17 cellular contexts compared by ENCODE assay signal in the genomic region with DNA sequence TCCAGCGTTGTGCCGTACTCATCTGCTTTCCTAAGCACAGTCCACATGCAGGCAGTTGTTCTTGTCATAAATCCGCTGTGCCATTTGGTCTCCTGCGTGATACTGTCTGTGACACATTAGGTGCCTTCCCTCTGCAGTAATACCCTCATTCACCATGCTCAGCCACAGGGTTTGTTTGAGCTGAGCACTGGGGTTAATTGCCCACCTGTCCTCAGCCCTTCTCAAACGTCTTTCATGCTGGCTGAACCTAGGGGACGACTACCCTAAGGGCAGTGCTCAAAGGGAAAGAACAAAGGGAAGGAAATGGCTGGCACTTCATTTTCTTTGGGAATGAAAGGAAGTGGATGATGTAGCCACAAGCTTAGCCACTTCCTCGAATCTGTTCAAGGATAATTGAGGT.
DNase-seq lines count a peak whose midpoint lies in the region; ATAC-seq lines count a peak whose summit lies in the region.
"Had no signal": no experiment of that assay in that cellular context is flagged by ENCODE, and none has a peak within 500 bp of the region (broad histone marks: within the 10 kb centered on the region; RNA-seq: fewer than 3 reads in every experiment).

No MANE protein-coding gene starts in this region.

- H3K79me2 ChIP-seq in mesendoderm (ENCODE audit: control insufficient read depth, insufficient read depth, low read length), result no peaks in the 10 kb centered on the region

- no peak overlapping the region for H3K4ac ChIP-seq in mesendoderm (ENCODE audit: low read depth, low read length)

- H3K27ac ChIP-seq in mesendoderm (ENCODE audit: low read depth, low read length), result no peak overlapping the region
- H3K27ac ChIP-seq: RWPE1 had no signal

- H2BK15ac ChIP-seq in mesendoderm (replicated peaks; ENCODE audit: low read depth), result no peak overlapping the region

- H3K79me1 ChIP-seq in mesendoderm (ENCODE audit: low read length), result no peaks in the 10 kb centered on the region

- H3K4me3 ChIP-seq in mesendoderm (ENCODE audit: low read length), result no peak overlapping the region

- no CpG with 5 or more reads among the region's 7 CpGs for WGBS in mesendoderm (ENCODE audit: extremely low coverage, insufficient coverage, low lambda C conversion rate)

- peak; percentile 10 for DNase-seq in DMS79 treated with DMSO at 0.1 percent for 48 hours (lab: John Stamatoyannopoulos, UW)
- DNase-seq in NCI-H146 treated with DMSO at 0.1 percent for 48 hours (lab: John Stamatoyannopoulos, UW; ENCODE audit: unreplicated experiment), result peak; percentile 98
- DNase-seq in RPMI8226, result peak; percentile 34
- peak; percentile 57 for DNase-seq in mesendoderm
- no peak for DNase-seq in activated CD4-positive, CD25-positive, alpha-beta regulatory T cell treated with anti-CD3 and anti-CD28 coated beads, Interleukin-2, amount 50 U/mL, for 72 hours
- DNase-seq in ureter (ENCODE audit: low spot score), result no peak
- DNase-seq: activated CD8-positive, alpha-beta memory T cell treated with anti-CD3 and anti-CD28 coated beads, Interleukin-2, amount 10 ng/mL, durations not matched to agents 7 days and 5 days; activated naive CD4-positive, alpha-beta T cell treated with anti-CD3 and anti-CD28 coated beads, Interleukin-2, amount 50 U/mL, for 16 hours; caudate nucleus; HFFc6; hypothalamus; stimulated activated CD4-positive, alpha-beta T cell treated with anti-CD3 and anti-CD28 coated beads, Interleukin-4, amount 100 ng/mL, for 24 hours; stimulated activated naive CD4-positive, alpha-beta T cell; T1000 had no signal

- no peak overlapping the region for H4K5ac ChIP-seq in mesendoderm (ENCODE audit: low read length)

- H3K4me1 ChIP-seq in mesendoderm (ENCODE audit: control insufficient read depth, low read depth, low read length), result no peaks in the 10 kb centered on the region

- ATAC-seq in HG03159 (IDR thresholded peaks at IDR 0.05; ENCODE audit: unreplicated experiment) (no peak), HG02970 (IDR thresholded peaks at IDR 0.05; ENCODE audit: low FRiP score, unreplicated experiment) (no peak)
- ATAC-seq: activated CD8-positive, alpha-beta memory T cell treated with anti-CD3 and anti-CD28 coated beads, Interleukin-2, amount 10 ng/mL, durations not matched to agents 7 days and 5 days had no signal

- H4K8ac ChIP-seq in mesendoderm (ENCODE audit: low read depth, low read length), result no peak overlapping the region

- H3K56ac ChIP-seq in mesendoderm (ENCODE audit: low read length), result no peak overlapping the region

- H3K36me3 ChIP-seq in mesendoderm (ENCODE audit: control insufficient read depth, insufficient read depth, low read length), result no peaks in the 10 kb centered on the region

- H3K27me3 ChIP-seq in mesendoderm (ENCODE audit: insufficient read depth, low read length, poor library complexity), result no peaks in the 10 kb centered on the region

- no peak overlapping the region for H2BK5ac ChIP-seq in mesendoderm (ENCODE audit: low read length)

- H3K23ac ChIP-seq in mesendoderm (ENCODE audit: low read length), result no peak overlapping the region

- H3K18ac ChIP-seq in mesendoderm (ENCODE audit: low read length), result no peak overlapping the region

- no peak overlapping the region for H2BK120ac ChIP-seq in mesendoderm (ENCODE audit: low read depth, low read length)

- no peak overlapping the region for H3K9ac ChIP-seq in mesendoderm (ENCODE audit: low read length)

- H2AK5ac ChIP-seq in mesendoderm (ENCODE audit: low read length), result no peak overlapping the region

- no peak overlapping the region for H3K4me2 ChIP-seq in mesendoderm (ENCODE audit: low read length)

Comparison
In these comparisons a context has a peak if more than half of its experiments do, and no peak if none do; other contexts are left out.
1. DNase-seq: peak in DMS79 treated with DMSO at 0.1 percent for 48 hours (single experiment), NCI-H146 treated with DMSO at 0.1 percent for 48 hours (single experiment), RPMI8226 (single experiment) and mesendoderm (single experiment); none in activated CD4-positive, CD25-positive, alpha-beta regulatory T cell treated with anti-CD3 and anti-CD28 coated beads, Interleukin-2, amount 50 U/mL, for 72 hours (single experiment) and ureter (single experiment).